ENCODE assay signal across 1 cellular context in genomic region chr11:95148938-95149337, GRCh38.
A peak's percentile ranks its signal among the peaks of the same experiment; 100 is the strongest.
TF ChIP-seq lines count a peak whose summit lies in the region.

No MANE protein-coding gene starts in this region.

TF ChIP-seq in K562, 482 proteins besides CTCF, POLR2A, EP300 and RAD21 (continued from another document):
- TF ChIP-seq, protein P1, sequence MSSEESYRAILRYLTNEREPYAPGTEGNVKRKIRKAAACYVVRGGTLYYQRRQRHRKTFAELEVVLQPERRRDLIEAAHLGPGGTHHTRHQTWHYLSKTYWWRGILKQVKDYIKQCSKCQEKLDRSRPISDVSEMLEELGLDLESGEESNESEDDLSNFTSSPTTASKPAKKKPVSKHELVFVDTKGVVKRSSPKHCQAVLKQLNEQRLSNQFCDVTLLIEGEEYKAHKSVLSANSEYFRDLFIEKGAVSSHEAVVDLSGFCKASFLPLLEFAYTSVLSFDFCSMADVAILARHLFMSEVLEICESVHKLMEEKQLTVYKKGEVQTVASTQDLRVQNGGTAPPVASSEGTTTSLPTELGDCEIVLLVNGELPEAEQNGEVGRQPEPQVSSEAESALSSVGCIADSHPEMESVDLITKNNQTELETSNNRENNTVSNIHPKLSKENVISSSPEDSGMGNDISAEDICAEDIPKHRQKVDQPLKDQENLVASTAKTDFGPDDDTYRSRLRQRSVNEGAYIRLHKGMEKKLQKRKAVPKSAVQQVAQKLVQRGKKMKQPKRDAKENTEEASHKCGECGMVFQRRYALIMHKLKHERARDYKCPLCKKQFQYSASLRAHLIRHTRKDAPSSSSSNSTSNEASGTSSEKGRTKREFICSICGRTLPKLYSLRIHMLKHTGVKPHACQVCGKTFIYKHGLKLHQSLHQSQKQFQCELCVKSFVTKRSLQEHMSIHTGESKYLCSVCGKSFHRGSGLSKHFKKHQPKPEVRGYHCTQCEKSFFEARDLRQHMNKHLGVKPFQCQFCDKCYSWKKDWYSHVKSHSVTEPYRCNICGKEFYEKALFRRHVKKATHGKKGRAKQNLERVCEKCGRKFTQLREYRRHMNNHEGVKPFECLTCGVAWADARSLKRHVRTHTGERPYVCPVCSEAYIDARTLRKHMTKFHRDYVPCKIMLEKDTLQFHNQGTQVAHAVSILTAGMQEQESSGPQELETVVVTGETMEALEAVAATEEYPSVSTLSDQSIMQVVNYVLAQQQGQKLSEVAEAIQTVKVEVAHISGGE (CRISPR knock-in tag; IDR thresholded peaks at IDR 0.05), result no peak
- TF ChIP-seq, protein P2, sequence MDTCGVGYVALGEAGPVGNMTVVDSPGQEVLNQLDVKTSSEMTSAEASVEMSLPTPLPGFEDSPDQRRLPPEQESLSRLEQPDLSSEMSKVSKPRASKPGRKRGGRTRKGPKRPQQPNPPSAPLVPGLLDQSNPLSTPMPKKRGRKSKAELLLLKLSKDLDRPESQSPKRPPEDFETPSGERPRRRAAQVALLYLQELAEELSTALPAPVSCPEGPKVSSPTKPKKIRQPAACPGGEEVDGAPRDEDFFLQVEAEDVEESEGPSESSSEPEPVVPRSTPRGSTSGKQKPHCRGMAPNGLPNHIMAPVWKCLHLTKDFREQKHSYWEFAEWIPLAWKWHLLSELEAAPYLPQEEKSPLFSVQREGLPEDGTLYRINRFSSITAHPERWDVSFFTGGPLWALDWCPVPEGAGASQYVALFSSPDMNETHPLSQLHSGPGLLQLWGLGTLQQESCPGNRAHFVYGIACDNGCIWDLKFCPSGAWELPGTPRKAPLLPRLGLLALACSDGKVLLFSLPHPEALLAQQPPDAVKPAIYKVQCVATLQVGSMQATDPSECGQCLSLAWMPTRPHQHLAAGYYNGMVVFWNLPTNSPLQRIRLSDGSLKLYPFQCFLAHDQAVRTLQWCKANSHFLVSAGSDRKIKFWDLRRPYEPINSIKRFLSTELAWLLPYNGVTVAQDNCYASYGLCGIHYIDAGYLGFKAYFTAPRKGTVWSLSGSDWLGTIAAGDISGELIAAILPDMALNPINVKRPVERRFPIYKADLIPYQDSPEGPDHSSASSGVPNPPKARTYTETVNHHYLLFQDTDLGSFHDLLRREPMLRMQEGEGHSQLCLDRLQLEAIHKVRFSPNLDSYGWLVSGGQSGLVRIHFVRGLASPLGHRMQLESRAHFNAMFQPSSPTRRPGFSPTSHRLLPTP (IDR thresholded peaks at IDR 0.05; ENCODE audit: borderline replicate concordance, extremely low read depth, insufficient read length), result no peak
- TF ChIP-seq ZNF41 (CRISPR knock-in tag; conservative IDR thresholded peaks at IDR 0.05) (no peak), TCF3 (CRISPR knock-in tag; IDR thresholded peaks at IDR 0.05) (peak; percentile 70), FOXA1 (IDR thresholded peaks at IDR 0.05; ENCODE audit: borderline replicate concordance) (no peak), YY1 (IDR thresholded peaks at IDR 0.05; ENCODE audit: borderline replicate concordance in 1 of 3, control insufficient read depth in 1 of 3, extremely low read depth in 1 of 3, insufficient read depth in 3 of 3, insufficient read length in 1 of 3, insufficient replicate concordance in 2 of 3, low read depth in 1 of 3, low read length in 2 of 3) (peak in 1 of 3 experiments; percentile 40), ARID1B (IDR thresholded peaks at IDR 0.05) (peak; percentile 51; the same call in 1 of the 2 replicates), GABPB1 (CRISPR knock-in tag; IDR thresholded peaks at IDR 0.05) (no peak), RCOR1 (IDR thresholded peaks at IDR 0.05; ENCODE audit: borderline replicate concordance in 1 of 2, low read depth in 2 of 2, low read length in 2 of 2) (0 out of 4 replicates have a peak, but pooled peaks of 1 of the 2 experiments have one; percentile 22), TBL1XR1 (IDR thresholded peaks at IDR 0.05; ENCODE audit: low read length in 2 of 2) (no peak), SMARCA4 (IDR thresholded peaks at IDR 0.05) (peak; percentile 24; the same call in 1 of the 2 replicates), E2F6 (IDR thresholded peaks at IDR 0.05; ENCODE audit: borderline replicate concordance in 1 of 2, extremely low read depth in 1 of 2, insufficient read depth in 1 of 2, insufficient read length in 1 of 2, low read depth in 1 of 2, low read length in 1 of 2, poor library complexity in 1 of 2, severe bottlenecking in 1 of 2) (peak in 1 of 2 experiments; percentile 32), TEAD4 (IDR thresholded peaks at IDR 0.05; ENCODE audit: low read length) (peak; percentile 50; the same call in 1 of the 2 replicates), TEAD4 (CRISPR knock-in tag; IDR thresholded peaks at IDR 0.05; ENCODE audit: borderline replicate concordance) (no peak), CBFA2T3 (IDR thresholded peaks at IDR 0.05) (peak; percentile 61), CBFA2T2 (conservative IDR thresholded peaks at IDR 0.05) (peak; percentile 32), ZNF764 (CRISPR knock-in tag; IDR thresholded peaks at IDR 0.05; ENCODE audit: low read depth) (no peak), TRIM24 (IDR thresholded peaks at IDR 0.05) (0 out of 4 replicates have a peak, but pooled peaks of 1 of the 2 experiments have one; percentile 12), EP400 (IDR thresholded peaks at IDR 0.05) (peak; percentile 40; the same call in 1 of the 2 replicates), NFRKB (IDR thresholded peaks at IDR 0.05; ENCODE audit: low read depth) (0 out of 2 replicates have a peak, but pooled peaks have one; percentile 38), MEF2A (IDR thresholded peaks at IDR 0.05; ENCODE audit: control insufficient read depth, low read depth, low read length) (0 out of 2 replicates have a peak, but pooled peaks have one; percentile 55), MNT (conservative IDR thresholded peaks at IDR 0.05) (0 out of 4 replicates have a peak, but pooled peaks have one; percentile 44 to 52), ZNF592 (IDR thresholded peaks at IDR 0.05) (peak; percentile 61; the same call in 1 of the 2 replicates), NFIC (IDR thresholded peaks at IDR 0.05) (0 out of 2 replicates have a peak, but pooled peaks have one; percentile 4), PTRF (tag; IDR thresholded peaks at IDR 0.05) (no peak), NCOR1 (IDR thresholded peaks at IDR 0.05) (peak; percentile 21; the same call in 1 of the 2 replicates), TAL1 (IDR thresholded peaks at IDR 0.05) (0 out of 2 replicates have a peak, but pooled peaks have one; percentile 38)
- TF ChIP-seq, protein P3, sequence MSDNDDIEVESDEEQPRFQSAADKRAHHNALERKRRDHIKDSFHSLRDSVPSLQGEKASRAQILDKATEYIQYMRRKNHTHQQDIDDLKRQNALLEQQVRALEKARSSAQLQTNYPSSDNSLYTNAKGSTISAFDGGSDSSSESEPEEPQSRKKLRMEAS (CRISPR knock-in tag; IDR thresholded peaks at IDR 0.05), result 0 out of 2 replicates have a peak, but pooled peaks have one; percentile 21
